21 cellular contexts compared by ENCODE assay signal in the genomic region with DNA sequence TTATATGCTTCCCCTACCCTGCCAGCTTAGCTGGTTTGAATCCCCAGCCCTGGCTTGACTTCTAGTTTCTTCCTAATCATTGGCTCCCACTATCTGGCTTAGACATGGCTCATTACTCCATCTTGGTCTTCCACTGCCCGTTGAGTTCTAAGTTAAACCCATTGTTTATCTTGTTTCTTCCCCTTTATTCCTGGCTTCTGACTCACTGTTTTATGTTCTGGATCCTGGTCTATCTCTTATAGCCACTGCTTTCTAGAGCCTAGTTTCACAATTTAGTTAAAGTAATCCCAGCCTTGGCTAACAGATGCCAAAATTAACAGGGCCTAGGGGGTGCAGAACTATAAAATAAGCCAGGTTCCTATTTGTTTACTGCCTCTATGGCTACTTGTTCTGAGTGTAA.
"Had no signal": no experiment of that assay in that cellular context is flagged by ENCODE, and none has a peak within 500 bp of the region (broad histone marks: within the 10 kb centered on the region; RNA-seq: fewer than 3 reads in every experiment).

No MANE protein-coding gene starts in this region.

- H3K4me3 Mint-ChIP-seq: activated CD8-positive, alpha-beta T cell treated with anti-CD3 and anti-CD28 coated beads for 36 hours; activated T-cell treated with anti-CD3 and anti-CD28 coated beads, Interleukin-2, amount 50 U/mL, for 4 hours; central memory CD8-positive, alpha-beta T cell; dendritic cell treated with granulocyte-macrophage colony-stimulating factor and Interleukin-4, amounts not matched to agents 40 ng/mL and 50 ng/mL, for 4 days; natural killer cell treated with Interleukin-12 subunit alpha and Interleukin-12 subunit beta and Interleukin-15 and Interleukin-18, amount 100 ng/mL, for 72 hours; stimulated activated naive CD8-positive, alpha-beta T cell treated with anti-CD3 and anti-CD28 coated beads, Interleukin-15, Interleukin-2, amounts not matched to agents 100 ng/mL and 50 ng/mL, for 24 hours; T-helper 1 cell treated with Interleukin-12 subunit alpha and Interleukin-12 subunit beta and Interleukin-4 antibody, amounts not matched to agents 30 μg/mL and 1 μg/mL, for 36 hours; WTC11 had no signal

- DNase-seq: activated CD4-positive, alpha-beta T cell treated with anti-CD3 and anti-CD28 coated beads for 4 hours; activated CD8-positive, alpha-beta T cell treated with anti-CD3 and anti-CD28 coated beads for 36 hours; activated effector memory CD4-positive, alpha-beta T cell treated with Interleukin-2 at 50 U/mL for 16 hours; activated naive CD4-positive, alpha-beta T cell treated with anti-CD3 and anti-CD28 coated beads, Interleukin-2, amount 50 U/mL, for 16 hours; activated T-cell treated with anti-CD3 and anti-CD28 coated beads, Interleukin-2, amount 50 U/mL, for 4 hours; adrenal gland; body of pancreas; effector memory CD4-positive, alpha-beta T cell; glutamatergic neuron; hypothalamus; mesendoderm; nucleus accumbens; stimulated activated CD4-positive, alpha-beta T cell treated with anti-CD3 and anti-CD28 coated beads, Interleukin-4, amount 100 ng/mL, for 24 hours; upper lobe of left lung had no signal

- FAIRE-seq: TTC549 had no signal

- H3K9me3 Mint-ChIP-seq: activated CD8-positive, alpha-beta T cell treated with anti-CD3 and anti-CD28 coated beads for 36 hours; activated T-cell treated with anti-CD3 and anti-CD28 coated beads, Interleukin-2, amount 50 U/mL, for 4 hours; central memory CD8-positive, alpha-beta T cell; dendritic cell treated with granulocyte-macrophage colony-stimulating factor and Interleukin-4, amounts not matched to agents 40 ng/mL and 50 ng/mL, for 4 days; natural killer cell treated with Interleukin-12 subunit alpha and Interleukin-12 subunit beta and Interleukin-15 and Interleukin-18, amount 100 ng/mL, for 72 hours; stimulated activated naive CD8-positive, alpha-beta T cell treated with anti-CD3 and anti-CD28 coated beads, Interleukin-15, Interleukin-2, amounts not matched to agents 100 ng/mL and 50 ng/mL, for 24 hours; T-helper 1 cell treated with Interleukin-12 subunit alpha and Interleukin-12 subunit beta and Interleukin-4 antibody, amounts not matched to agents 30 μg/mL and 1 μg/mL, for 36 hours; WTC11 had no signal

- H3K4me1 Mint-ChIP-seq: central memory CD8-positive, alpha-beta T cell; WTC11 had no signal

- H3K27me3 Mint-ChIP-seq: activated CD8-positive, alpha-beta T cell treated with anti-CD3 and anti-CD28 coated beads for 36 hours; central memory CD8-positive, alpha-beta T cell; dendritic cell treated with granulocyte-macrophage colony-stimulating factor and Interleukin-4, amounts not matched to agents 40 ng/mL and 50 ng/mL, for 4 days; stimulated activated naive CD8-positive, alpha-beta T cell treated with anti-CD3 and anti-CD28 coated beads, Interleukin-15, Interleukin-2, amounts not matched to agents 100 ng/mL and 50 ng/mL, for 24 hours had no signal

- H3K27ac Mint-ChIP-seq: activated CD8-positive, alpha-beta T cell treated with anti-CD3 and anti-CD28 coated beads for 36 hours; dendritic cell treated with granulocyte-macrophage colony-stimulating factor and Interleukin-4, amounts not matched to agents 40 ng/mL and 50 ng/mL, for 4 days; natural killer cell treated with Interleukin-12 subunit alpha and Interleukin-12 subunit beta and Interleukin-15 and Interleukin-18, amount 100 ng/mL, for 72 hours; stimulated activated naive CD8-positive, alpha-beta T cell treated with anti-CD3 and anti-CD28 coated beads, Interleukin-15, Interleukin-2, amounts not matched to agents 100 ng/mL and 50 ng/mL, for 24 hours; T-helper 1 cell treated with Interleukin-12 subunit alpha and Interleukin-12 subunit beta and Interleukin-4 antibody, amounts not matched to agents 30 μg/mL and 1 μg/mL, for 36 hours; WTC11 had no signal
